In the genomic region with DNA sequence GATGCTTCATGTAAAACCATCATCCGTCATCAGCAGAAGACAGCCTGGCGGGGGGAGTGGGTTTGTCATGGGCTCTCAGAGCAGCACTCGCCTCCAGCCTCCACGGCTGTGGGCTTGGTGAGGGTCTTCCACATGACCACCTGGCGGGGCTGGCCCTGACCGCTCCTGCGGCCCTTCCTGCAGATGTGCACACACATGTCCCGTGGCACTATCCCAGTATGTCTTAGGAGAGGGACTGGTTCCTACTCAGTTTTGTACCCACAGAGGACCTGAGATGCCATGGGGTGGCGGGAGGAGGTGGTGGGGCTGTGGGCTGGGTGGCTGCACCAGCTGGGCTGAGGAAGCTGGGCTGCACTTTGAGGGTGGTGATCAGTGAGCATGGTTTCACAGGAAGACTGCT, we compare ENCODE assay signal across 1 cellular context.
TF ChIP-seq lines count a peak whose summit lies in the region.

No MANE protein-coding gene starts in this region.

TF ChIP-seq in GM12878, 131 proteins besides CTCF, POLR2A, EP300 and RAD21:
- TF ChIP-seq HDAC6 (IDR thresholded peaks at IDR 0.05; ENCODE audit: unreplicated experiment) (no peak), YBX1 (IDR thresholded peaks at IDR 0.05) (no peak), SREBF1 (IDR thresholded peaks at IDR 0.05; ENCODE audit: low read length) (no peak), RAD51 (IDR thresholded peaks at IDR 0.05) (no peak)
- TF ChIP-seq, protein P1, sequence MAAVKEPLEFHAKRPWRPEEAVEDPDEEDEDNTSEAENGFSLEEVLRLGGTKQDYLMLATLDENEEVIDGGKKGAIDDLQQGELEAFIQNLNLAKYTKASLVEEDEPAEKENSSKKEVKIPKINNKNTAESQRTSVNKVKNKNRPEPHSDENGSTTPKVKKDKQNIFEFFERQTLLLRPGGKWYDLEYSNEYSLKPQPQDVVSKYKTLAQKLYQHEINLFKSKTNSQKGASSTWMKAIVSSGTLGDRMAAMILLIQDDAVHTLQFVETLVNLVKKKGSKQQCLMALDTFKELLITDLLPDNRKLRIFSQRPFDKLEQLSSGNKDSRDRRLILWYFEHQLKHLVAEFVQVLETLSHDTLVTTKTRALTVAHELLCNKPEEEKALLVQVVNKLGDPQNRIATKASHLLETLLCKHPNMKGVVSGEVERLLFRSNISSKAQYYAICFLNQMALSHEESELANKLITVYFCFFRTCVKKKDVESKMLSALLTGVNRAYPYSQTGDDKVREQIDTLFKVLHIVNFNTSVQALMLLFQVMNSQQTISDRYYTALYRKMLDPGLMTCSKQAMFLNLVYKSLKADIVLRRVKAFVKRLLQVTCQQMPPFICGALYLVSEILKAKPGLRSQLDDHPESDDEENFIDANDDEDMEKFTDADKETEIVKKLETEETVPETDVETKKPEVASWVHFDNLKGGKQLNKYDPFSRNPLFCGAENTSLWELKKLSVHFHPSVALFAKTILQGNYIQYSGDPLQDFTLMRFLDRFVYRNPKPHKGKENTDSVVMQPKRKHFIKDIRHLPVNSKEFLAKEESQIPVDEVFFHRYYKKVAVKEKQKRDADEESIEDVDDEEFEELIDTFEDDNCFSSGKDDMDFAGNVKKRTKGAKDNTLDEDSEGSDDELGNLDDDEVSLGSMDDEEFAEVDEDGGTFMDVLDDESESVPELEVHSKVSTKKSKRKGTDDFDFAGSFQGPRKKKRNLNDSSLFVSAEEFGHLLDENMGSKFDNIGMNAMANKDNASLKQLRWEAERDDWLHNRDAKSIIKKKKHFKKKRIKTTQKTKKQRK (IDR thresholded peaks at IDR 0.05; ENCODE audit: low read depth, low read length), result no peak
